In genomic region chr2:219010162-219010756, GRCh38 we compare ENCODE assay signal across 8 cellular contexts. TPM values are rescaled to one million over a fixed set of nuclear protein-coding genes. Genes with fewer than 3 reads are reported as not detected.
DNase-seq lines count a peak whose midpoint lies in the region; ATAC-seq and TF ChIP-seq lines count a peak whose summit lies in the region.

No MANE protein-coding gene starts in this region.

- BruUV-seq in A673 (replicated peaks; lab: Mats Ljungman, UMichigan), result no TSS peak

- H3K4me3 ChIP-seq in A673 (ENCODE audit: low read depth, low read length, poor library complexity, severe bottlenecking), result no peak overlapping the region
- no peak overlapping the region for H3K4me3 ChIP-seq in foreskin fibroblast (ENCODE audit: low read depth in 1 of 2, low read length in 2 of 2)
- no peak overlapping the region for H3K4me3 ChIP-seq in tibial nerve

- DNase-seq in A673 (ENCODE audit: low spot score), result no peak
- DNase-seq in G401 (ENCODE audit: low spot score), result peak; percentile 19
- DNase-seq in NCI-H748 (lab: John Stamatoyannopoulos, UW; ENCODE audit: unreplicated experiment), result peak; percentile 52
- DNase-seq in foreskin fibroblast, result no peak
- DNase-seq in stimulated activated naive CD4-positive, alpha-beta T cell treated with Interleukin-2 at 50 U/mL for 16 hours (lab: John Stamatoyannopoulos, UW), result no peak
- no peak for DNase-seq in tibial nerve (ENCODE audit: low spot score in 2 of 2)

- intact Hi-C loops in A673 (cut with micrococcal nuclease; ENCODE audit: unreplicated experiment), result no loop called here

- H3K4me1 ChIP-seq in A673 (ENCODE audit: insufficient read depth, low read length, poor library complexity, severe bottlenecking), result no peaks in the 10 kb centered on the region
- H3K4me1 ChIP-seq in tibial nerve, result no peaks in the 10 kb centered on the region

- peak; percentile 31; the same call in 1 of the 2 replicates for TF ChIP-seq CTCF in A673 (conservative IDR thresholded peaks at IDR 0.05; ENCODE audit: low read depth, low read length)
- peak; percentile 8 for TF ChIP-seq CTCF in foreskin fibroblast (IDR thresholded peaks at IDR 0.05; ENCODE audit: low read depth, low read length)
- TF ChIP-seq CTCF in tibial nerve (IDR thresholded peaks at IDR 0.05), result peak in 1 of 5 experiments; percentile 12

- ATAC-seq in GM21423 (IDR thresholded peaks at IDR 0.05; ENCODE audit: unreplicated experiment), result no peak
- ATAC-seq in GM21717 (IDR thresholded peaks at IDR 0.05; ENCODE audit: unreplicated experiment), result no peak

- no peaks in the 10 kb centered on the region for H3K27me3 ChIP-seq in A673 (replicated peaks; ENCODE audit: insufficient read depth, low read depth, low read length, poor library complexity)
- peaks cover 0 to 26% of the 10 kb centered on the region in 2 donors for H3K27me3 ChIP-seq in tibial nerve

- H3K9me3 ChIP-seq in A673 (ENCODE audit: low read depth, low read length, poor library complexity, severe bottlenecking) (no peaks in the 10 kb centered on the region), tibial nerve (no peaks in the 10 kb centered on the region)

- CTCF ChIA-PET in A673 (lab: Charles Lee), result interaction anchor here (0.6 to 1.7 kb wide), 4 partner anchors 8 to 50 kb away, joined by 3 to 8 read pairs (median 5); no protein-coding TSS in a partner anchor

- TF ChIP-seq POLR2A in tibial nerve (IDR thresholded peaks at IDR 0.05), result no peak

- POLR2A ChIA-PET in A673 (lab: Charles Lee; ENCODE audit: low non-redundant PET), result interaction anchor here (0.6 kb wide), 1 partner anchor 11 kb away, joined by 6 read pairs; no protein-coding TSS in a partner anchor

- no peak for TF ChIP-seq EP300 in tibial nerve (IDR thresholded peaks at IDR 0.05)

- H3K27ac ChIP-seq in A673 (ENCODE audit: low read depth, low read length, poor library complexity, severe bottlenecking) (no peak overlapping the region), tibial nerve (no peak overlapping the region)

- H3K36me3 ChIP-seq in A673 (ENCODE audit: insufficient read depth, low read length, poor library complexity, severe bottlenecking) (no peaks in the 10 kb centered on the region), tibial nerve (no peaks in the 10 kb centered on the region)

- in situ Hi-C loops in G401 (cut with HindIII; ENCODE audit: low sequenced_read_pairs), result no loop called here

- 50 to 54% methylated on average over 6 of the region's 6 CpGs for WGBS in tibial nerve, 2 donors

RNA-seq across cellular contexts. Expression of gene CRYBA2, which starts 17.0 kb away (rescaled TPM):
- total RNA-seq in A673 (2021) (1.1 and 1.3 TPM in 2 replicates), tibial nerve (not detected)
- total RNA-seq in G401 (2014; rRNA removed; shearing (Covaris generic)), result not detected in 2 replicates

RNA-seq across cellular contexts. Expression of gene FEV, which starts 25.3 kb away (rescaled TPM):
- 8.0 and 12.6 TPM in 2 replicates for total RNA-seq in A673 (2021)
- not detected in 2 replicates for total RNA-seq in G401 (2014; rRNA removed; shearing (Covaris generic))
- total RNA-seq in tibial nerve, result not detected

RNA-seq across cellular contexts. Expression of gene CFAP65, which starts 31.1 kb away (rescaled TPM):
- 0.13 and 0.83 TPM in 2 replicates for total RNA-seq in A673 (2021)
- not detected in 2 replicates for total RNA-seq in G401 (2014; rRNA removed; shearing (Covaris generic))
- not detected for total RNA-seq in tibial nerve

RNA-seq across cellular contexts. Expression of gene IHH, which starts 50.5 kb away (rescaled TPM):
- total RNA-seq in A673 (2021), result 0.15 TPM in 2 replicates
- total RNA-seq in G401 (2014; rRNA removed; shearing (Covaris generic)), result not detected in 2 replicates
- total RNA-seq in tibial nerve, result under 1 TPM in 1 of 4 donors, not detected in 3; 0.63 TPM

RNA-seq across cellular contexts. Expression of gene CDK5R2, which starts 50.8 kb away (rescaled TPM):
- total RNA-seq in A673 (2021) (0.37 and 0.44 TPM in 2 replicates), tibial nerve (not detected)
- 0.51 and 2.2 TPM in 2 replicates for total RNA-seq in G401 (2014; rRNA removed; shearing (Covaris generic))

Comparison
In these comparisons a context has a peak if more than half of its experiments do, and no peak if none do; other contexts are left out.
1. DNase-seq: peak in G401 (single experiment) and NCI-H748 (single experiment); none in A673 (single experiment), foreskin fibroblast (0 of 2), stimulated activated naive CD4-positive, alpha-beta T cell treated with Interleukin-2 at 50 U/mL for 16 hours (single experiment) and tibial nerve (0 of 2).